ENCODE assay signal across 26 cellular contexts in genomic region chrX:68413254-68413653, GRCh38.
"Had no signal": no experiment of that assay in that cellular context is flagged by ENCODE, and none has a peak within 500 bp of the region (broad histone marks: within the 10 kb centered on the region; RNA-seq: fewer than 3 reads in every experiment).

No MANE protein-coding gene starts in this region.

- H3K4me1 ChIP-seq: ascending aorta, colonic mucosa had no signal

- H3K4me3 ChIP-seq: ascending aorta, breast epithelium, cardiac muscle cell, colonic mucosa had no signal

- ATAC-seq: activated CD4-positive, alpha-beta T cell treated with anti-CD3 and anti-CD28 coated beads for 36 hours; activated CD8-positive, alpha-beta memory T cell treated with anti-CD3 and anti-CD28 coated beads, Interleukin-2, amount 10 ng/mL, durations not matched to agents 7 days and 5 days; activated CD8-positive, alpha-beta T cell treated with anti-CD3 and anti-CD28 coated beads, Interleukin-2, amount 10 ng/mL, durations not matched to agents 7 days and 5 days; activated naive CD4-positive, alpha-beta T cell treated with anti-CD3 and anti-CD28 coated beads, Interleukin-2, amount 50 U/mL, for 72 hours; esophagus mucosa had no signal

- H3K9me3 ChIP-seq: ascending aorta, breast epithelium, colonic mucosa had no signal

- H3K36me3 ChIP-seq: ascending aorta, breast epithelium, cardiac muscle cell, colonic mucosa had no signal

- H3K27me3 ChIP-seq: ascending aorta, cardiac muscle cell, colonic mucosa had no signal

- DNase-seq: activated CD4-positive, alpha-beta memory T cell treated with anti-CD3 and anti-CD28 coated beads for 36 hours; activated CD4-positive, alpha-beta T cell treated with anti-CD3 and anti-CD28 coated beads for 36 hours; activated CD4-positive, alpha-beta T cell treated with anti-CD3 and anti-CD28 coated beads, Interleukin-2, amount 10 ng/mL, durations not matched to agents 24 days and 14 days; activated CD4-positive, CD25-positive, alpha-beta regulatory T cell; activated CD4-positive, CD25-positive, alpha-beta regulatory T cell treated with anti-CD3 and anti-CD28 coated beads, Interleukin-2, amount 50 U/mL, for 72 hours; activated CD8-positive, alpha-beta memory T cell treated with anti-CD3 and anti-CD28 coated beads, Interleukin-2, amount 10 ng/mL, durations not matched to agents 7 days and 5 days; activated CD8-positive, alpha-beta memory T cell treated with anti-CD3 and anti-CD28 coated beads, Interleukin-2, amount 50 U/mL, for 4 hours; activated CD8-positive, alpha-beta T cell treated with anti-CD3 and anti-CD28 coated beads, Interleukin-2, amount 10 ng/mL, durations not matched to agents 7 days and 5 days; activated gamma-delta T cell; activated naive CD4-positive, alpha-beta T cell; activated naive CD4-positive, alpha-beta T cell treated with anti-CD3 and anti-CD28 coated beads, Interleukin-2, amount 10 ng/mL, durations not matched to agents 7 days and 5 days; activated naive CD8-positive, alpha-beta T cell treated with anti-CD3 and anti-CD28 coated beads, Interleukin-2, amount 10 ng/mL, durations not matched to agents 7 days and 5 days; activated T-cell treated with anti-CD3 and anti-CD28 coated beads, Interleukin-2, amount 50 U/mL, for 1 hour; activated T-cell treated with anti-CD3 and anti-CD28 coated beads, Interleukin-2, amount 50 U/mL, for 48 hours; central memory CD4-positive, alpha-beta T cell; cerebellar nuclear complex; colonic mucosa; effector memory CD4-positive, alpha-beta T cell; endodermal cell; foreskin fibroblast; T-helper 2 cell had no signal

- H3K27ac ChIP-seq: ascending aorta, breast epithelium, cardiac muscle cell, colonic mucosa had no signal
